20 cellular contexts compared by ENCODE assay signal in the genomic region with DNA sequence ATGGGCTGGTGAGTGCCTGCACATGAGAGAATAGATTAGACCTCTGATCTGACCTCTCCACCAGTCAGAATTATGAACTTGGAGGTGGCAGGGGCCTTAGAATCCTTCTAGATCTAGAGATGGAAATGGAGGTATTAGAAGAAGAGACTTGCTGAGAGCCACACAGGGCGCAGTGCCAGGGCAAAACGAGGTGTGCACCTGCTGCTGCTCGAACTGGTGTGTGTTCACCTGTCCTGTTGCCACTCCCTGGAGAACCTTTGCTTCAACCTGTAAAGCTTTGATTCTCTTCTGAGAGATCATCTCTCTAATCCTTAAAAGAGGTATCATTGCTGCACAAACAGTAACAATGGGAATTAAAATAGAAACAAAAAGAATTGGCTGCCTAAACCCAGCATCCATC. TPM values are rescaled to one million over a fixed set of nuclear protein-coding genes. Genes with fewer than 3 reads are reported as not detected.
A peak's percentile ranks its signal among the peaks of the same experiment; 100 is the strongest.
DNase-seq lines count a peak whose midpoint lies in the region; ATAC-seq lines count a peak whose summit lies in the region.
"Had no signal": no experiment of that assay in that cellular context is flagged by ENCODE, and none has a peak within 500 bp of the region (broad histone marks: within the 10 kb centered on the region; RNA-seq: fewer than 3 reads in every experiment).

No MANE protein-coding gene starts in this region.

- ATAC-seq in left colon (peak; percentile 81), GM21447 (IDR thresholded peaks at IDR 0.05; ENCODE audit: unreplicated experiment) (no peak), GM18498 (IDR thresholded peaks at IDR 0.05; ENCODE audit: unreplicated experiment) (no peak)
- ATAC-seq: gastroesophageal sphincter, PC-3, T-cell, upper lobe of right lung had no signal

- intact Hi-C loops in left colon (cut with DNase I, micrococcal nuclease): no loop called here

- peak; percentile 84 for DNase-seq in COR-L47 (lab: John Stamatoyannopoulos, UW)
- DNase-seq in NCI-H146 treated with DMSO at 0.1 percent for 48 hours (lab: John Stamatoyannopoulos, UW; ENCODE audit: unreplicated experiment): peak; percentile 21
- DNase-seq in NCI-H345 (lab: John Stamatoyannopoulos, UW): peak; percentile 90
- DNase-seq in left colon: peak; percentile 34 to 38
- DNase-seq in kidney glomerular epithelial cell (lab: John Stamatoyannopoulos, UW): no peak
- no peak for DNase-seq in iPS-NIHi7 (ENCODE audit: extremely low spot score)
- DNase-seq: activated CD4-positive, alpha-beta T cell treated with anti-CD3 and anti-CD28 coated beads, Interleukin-2, amount 50 U/mL, for 1 hour; activated CD8-positive, alpha-beta memory T cell treated with anti-CD3 and anti-CD28 coated beads, Interleukin-2, amount 50 U/mL, for 4 hours; activated gamma-delta T cell; adrenal gland; IMR-90; NCI-H526; PC-3; SHP77 treated with DMSO at 0.1 percent for 48 hours; stimulated activated CD4-positive, alpha-beta T cell treated with anti-CD3 and anti-CD28 coated beads, Interleukin-4, amount 100 ng/mL, for 24 hours; T-cell; upper lobe of right lung had no signal

RNA-seq across cellular contexts. Expression of a gene that starts 24.9 kb away (rescaled TPM):
- under 1 TPM in 1 of 2 donors, not detected in 1; 0.06 TPM for total RNA-seq in left colon
- total RNA-seq: IMR-90, PC-3, T-cell, upper lobe of right lung had no signal

Comparison
In these comparisons a context has a peak if more than half of its experiments do, and no peak if none do; other contexts are left out.
1. DNase-seq: peak in COR-L47 (single experiment), NCI-H146 treated with DMSO at 0.1 percent for 48 hours (single experiment), NCI-H345 (single experiment) and left colon (2 of 2); none in kidney glomerular epithelial cell (single experiment) and iPS-NIHi7 (single experiment).